9 cellular contexts compared by ENCODE assay signal in the genomic region with DNA sequence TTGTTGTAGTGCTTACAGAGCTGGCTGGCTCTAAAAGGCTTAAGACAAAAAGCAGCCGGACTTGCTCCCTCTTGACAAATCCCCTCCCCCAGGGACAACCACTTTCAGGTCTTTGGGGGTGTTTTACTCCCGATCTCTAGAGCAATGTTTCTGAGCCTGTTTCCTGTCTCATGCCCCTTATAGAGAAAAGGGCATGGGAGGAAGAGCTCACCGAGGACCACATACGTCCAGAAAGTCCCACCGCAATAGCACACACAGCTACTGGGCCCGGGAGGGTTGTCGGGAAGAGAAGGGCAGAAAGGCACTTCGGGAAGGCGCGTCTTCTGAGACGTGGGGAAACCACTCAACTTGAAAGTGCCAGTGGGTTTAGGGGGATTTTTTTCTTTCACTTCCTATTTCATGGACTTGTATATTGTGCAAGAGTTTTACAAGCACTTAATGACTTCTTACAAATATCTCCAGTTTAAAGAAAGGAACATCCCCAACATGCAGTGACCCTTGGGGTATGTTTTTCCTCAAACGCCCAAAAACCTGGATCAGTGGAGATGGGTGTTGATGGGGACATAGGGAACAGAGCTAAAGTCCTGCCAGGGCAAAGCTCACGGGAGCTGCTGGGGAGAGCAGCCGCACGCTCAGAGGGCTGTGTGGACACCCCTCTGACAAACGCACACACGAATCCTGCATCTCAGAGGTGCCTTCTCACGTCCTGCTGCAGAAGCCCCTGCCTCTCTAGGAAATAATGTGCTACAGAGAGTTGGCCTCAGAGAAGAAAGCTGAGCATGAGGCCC. TPM values are rescaled to one million over a fixed set of nuclear protein-coding genes. Genes with fewer than 3 reads are reported as not detected.
DNase-seq lines count a peak whose midpoint lies in the region; ATAC-seq and TF ChIP-seq lines count a peak whose summit lies in the region.
"Had no signal": no experiment of that assay in that cellular context is flagged by ENCODE, and none has a peak within 500 bp of the region (broad histone marks: within the 10 kb centered on the region; RNA-seq: fewer than 3 reads in every experiment).

No MANE protein-coding gene starts in this region.

- H3K9me3 Mint-ChIP-seq in CD8-positive, alpha-beta T cell, result no peaks in the 10 kb centered on the region
- H3K9me3 Mint-ChIP-seq in activated T-helper 17 cell treated with anti-CD3 and anti-CD28 coated beads, Interleukin-2, amount 50 U/mL, for 72 hours, result no peaks in the 10 kb centered on the region

- no peak overlapping the region for H3K27ac Mint-ChIP-seq in CD8-positive, alpha-beta T cell
- H3K27ac Mint-ChIP-seq in activated T-helper 17 cell treated with anti-CD3 and anti-CD28 coated beads, Interleukin-2, amount 50 U/mL, for 72 hours, result peak overlapping the region; percentile 75

- H3K4me3 Mint-ChIP-seq in CD8-positive, alpha-beta T cell, result peak overlapping the region; percentile 75
- H3K4me3 Mint-ChIP-seq in activated T-helper 17 cell treated with anti-CD3 and anti-CD28 coated beads, Interleukin-2, amount 50 U/mL, for 72 hours, result peak overlapping the region; percentile 78

- ATAC-seq in CD8-positive, alpha-beta T cell, result no peak
- ATAC-seq in GM19351 (IDR thresholded peaks at IDR 0.05; ENCODE audit: unreplicated experiment) (peak; percentile 82), HG03342 (IDR thresholded peaks at IDR 0.05; ENCODE audit: unreplicated experiment) (peak; percentile 71)
- peak; percentile 82 for ATAC-seq in activated T-helper 17 cell treated with anti-CD3 and anti-CD28 coated beads, Interleukin-2, amount 50 U/mL, for 72 hours (replicated peaks)
- ATAC-seq in stimulated activated naive CD8-positive, alpha-beta T cell treated with anti-CD3 and anti-CD28 coated beads, Interleukin-15, Interleukin-2, amounts not matched to agents 100 U/mL and 50 U/mL, for 24 hours, result peak; percentile 62

- no peaks in the 10 kb centered on the region for H3K36me3 ChIP-seq in CD8-positive, alpha-beta T cell (ENCODE audit: insufficient read depth, low read length)

- no peaks in the 10 kb centered on the region for H3K4me1 ChIP-seq in CD8-positive, alpha-beta T cell (ENCODE audit: insufficient read depth, low read length)

- no peak for DNase-seq in CD8-positive, alpha-beta T cell
- DNase-seq in stimulated activated naive CD8-positive, alpha-beta T cell treated with anti-CD3 and anti-CD28 coated beads, Interleukin-15, Interleukin-2, amounts not matched to agents 100 U/mL and 50 U/mL, for 24 hours, result peak; percentile 45
- no peak for DNase-seq in OCI-M2 (lab: John Stamatoyannopoulos, UW; ENCODE audit: unreplicated experiment)
- DNase-seq in activated CD8-positive, alpha-beta memory T cell treated with anti-CD3 and anti-CD28 coated beads for 24 hours, result no peak
- DNase-seq in NCI-H526 treated with DMSO at 0.1 percent for 48 hours (lab: John Stamatoyannopoulos, UW), result no peak
- DNase-seq: left cardiac atrium had no signal

- no peaks in the 10 kb centered on the region for H3K36me3 Mint-ChIP-seq in CD8-positive, alpha-beta T cell
- no peaks in the 10 kb centered on the region for H3K36me3 Mint-ChIP-seq in activated T-helper 17 cell treated with anti-CD3 and anti-CD28 coated beads, Interleukin-2, amount 50 U/mL, for 72 hours (ENCODE audit: low read depth)

- no peak for TF ChIP-seq CTCF in CD8-positive, alpha-beta T cell (IDR thresholded peaks at IDR 0.05)

- no peak overlapping the region for H3K27ac ChIP-seq in CD8-positive, alpha-beta T cell (ENCODE audit: low read depth, low read length)

- intact Hi-C loops in CD8-positive, alpha-beta T cell (cut with DNase I, micrococcal nuclease), result no loop called here

- no peaks in the 10 kb centered on the region for H3K27me3 ChIP-seq in CD8-positive, alpha-beta T cell (ENCODE audit: insufficient read depth, low read length)

- no peaks in the 10 kb centered on the region for H3K27me3 Mint-ChIP-seq in CD8-positive, alpha-beta T cell (ENCODE audit: low read depth)
- peaks cover 3% of the 10 kb centered on the region for H3K27me3 Mint-ChIP-seq in activated T-helper 17 cell treated with anti-CD3 and anti-CD28 coated beads, Interleukin-2, amount 50 U/mL, for 72 hours

- no peaks in the 10 kb centered on the region for H3K9me3 ChIP-seq in CD8-positive, alpha-beta T cell (ENCODE audit: low read length)

- CTCF ChIA-PET in CD8-positive, alpha-beta T cell (lab: Charles Lee), result interaction anchor here (0.7 to 3.4 kb wide), 5 partner anchors 9 to 147 kb away, joined by 3 to 21 read pairs (median 3); no protein-coding TSS in a partner anchor

- peaks cover 9% of the 10 kb centered on the region for H3K4me1 Mint-ChIP-seq in CD8-positive, alpha-beta T cell (ENCODE audit: low read depth)
- H3K4me1 Mint-ChIP-seq in activated T-helper 17 cell treated with anti-CD3 and anti-CD28 coated beads, Interleukin-2, amount 50 U/mL, for 72 hours, result peaks cover 23% of the 10 kb centered on the region

- POLR2A ChIA-PET in CD8-positive, alpha-beta T cell (lab: Charles Lee), result interaction anchor here (0.9 to 1.4 kb wide), 2 partner anchors 9 to 122 kb away, joined by 3 read pairs; a partner anchor contains a TSS

- H3K4me3 ChIP-seq in CD8-positive, alpha-beta T cell (ENCODE audit: low read depth, low read length), result no peak overlapping the region

RNA-seq across cellular contexts. Expression of a gene that starts 27.0 kb away (rescaled TPM):
- total RNA-seq in CD8-positive, alpha-beta T cell, result 1 to 10 TPM in 1 of 2 experiments, under 1 TPM in 1; 0.81 to 1.1 TPM
- total RNA-seq in activated T-helper 17 cell treated with anti-CD3 and anti-CD28 coated beads, Interleukin-2, amount 50 U/mL, for 72 hours, result 10 to 100 TPM in 1 of 2 donors, 1 to 10 TPM in 1; 4.9 to 10.7 TPM

RNA-seq across cellular contexts. Expression of a gene that starts 48.5 kb away (rescaled TPM):
- total RNA-seq in CD8-positive, alpha-beta T cell, result 10 to 100 TPM; 22.4 TPM
- total RNA-seq in activated T-helper 17 cell treated with anti-CD3 and anti-CD28 coated beads, Interleukin-2, amount 50 U/mL, for 72 hours, result 10 to 100 TPM; 16.1 to 29.0 TPM
